14 cellular contexts compared by ENCODE assay signal in the genomic region with DNA sequence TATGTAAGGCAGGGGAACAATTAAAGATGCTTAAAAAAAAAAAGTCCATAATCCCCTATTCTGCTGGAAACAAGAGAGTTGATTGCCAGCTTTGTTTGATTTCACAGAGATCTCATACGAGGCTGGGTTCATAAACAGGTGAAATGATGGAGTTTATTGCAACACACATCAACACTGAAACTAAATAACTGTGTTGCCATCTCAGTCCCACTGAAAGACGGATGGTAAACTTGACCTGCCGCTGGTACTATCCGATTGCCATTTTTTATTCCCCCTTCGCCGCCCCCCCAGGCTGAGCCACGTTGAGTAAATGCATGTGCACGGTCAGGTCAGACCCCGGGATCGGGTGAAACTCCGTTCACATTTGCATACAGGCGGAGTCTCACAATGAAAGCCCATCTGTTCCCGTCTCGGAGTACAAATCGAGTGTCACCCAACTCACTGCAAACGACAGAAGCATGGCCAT.
DNase-seq lines count a peak whose midpoint lies in the region; ATAC-seq and TF ChIP-seq lines count a peak whose summit lies in the region.
"Had no signal": no experiment of that assay in that cellular context is flagged by ENCODE, and none has a peak within 500 bp of the region (broad histone marks: within the 10 kb centered on the region; RNA-seq: fewer than 3 reads in every experiment).

No MANE protein-coding gene starts in this region.

- H3K4me3 Mint-ChIP-seq in WTC11 (peak overlapping the region; percentile 52), nephron (peak overlapping the region; percentile 60 to 70 (median 68))
- H3K4me3 Mint-ChIP-seq: activated naive CD4-positive, alpha-beta T cell treated with anti-CD3 and anti-CD28 coated beads, Interleukin-2, amount 10 ng/mL, durations not matched to agents 7 days and 5 days; neural crest cell; T-helper 2 cell treated with Interferon-gamma antibody and Interleukin-4, amounts not matched to agents 5 μg/mL and 100 μg/mL, for 36 hours had no signal

- no peaks in the 10 kb centered on the region for H4K20me1 ChIP-seq in SK-N-SH (ENCODE audit: insufficient read depth)

- 16% methylated on average over 16 of the region's 16 CpGs for WGBS in SK-N-SH (ENCODE audit: low lambda C conversion rate)
- WGBS in prostate gland, result 21% methylated on average over 16 of the region's 16 CpGs

- H3K27ac ChIP-seq in HEK293 (ENCODE audit: extremely low read depth, low read depth, low read length), result no peak overlapping the region
- no peak overlapping the region for H3K27ac ChIP-seq in SK-N-SH (ENCODE audit: low read depth in 2 of 2, low read length in 1 of 2)
- H3K27ac ChIP-seq in prostate gland, result no peak overlapping the region
- H3K27ac ChIP-seq: KMS-11 had no signal

- H3K27me3 ChIP-seq in SK-N-SH (ENCODE audit: insufficient read depth), result peaks cover 47% of the 10 kb centered on the region
- H3K27me3 ChIP-seq in prostate gland (replicated peaks; ENCODE audit: insufficient read depth), result peaks cover 4% of the 10 kb centered on the region

- H3F3A ChIP-seq in SK-N-SH (replicated peaks; ENCODE audit: insufficient read depth), result no peaks in the 10 kb centered on the region

- POLR2A ChIA-PET in HEK293 (lab: Yijun Ruan, JAX), result no interaction called here
- POLR2A ChIA-PET in WTC11 (lab: Charles Lee), result interaction anchor here (0.6 kb wide), 1 partner anchor 67 kb away, joined by 5 read pairs; no protein-coding TSS in a partner anchor
- POLR2A ChIA-PET in SK-N-SH (lab: Yijun Ruan, JAX), result no interaction called here

- H3K9me3 ChIP-seq in HEK293 (ENCODE audit: control insufficient read depth, insufficient read depth, low read depth, low read length) (no peaks in the 10 kb centered on the region), SK-N-SH (no peaks in the 10 kb centered on the region), prostate gland (no peaks in the 10 kb centered on the region)

- intact Hi-C loops in prostate gland (cut with DNase I), result no loop called here

- TF ChIP-seq POLR2A in prostate gland (IDR thresholded peaks at IDR 0.05), result no peak

- no peak overlapping the region for H3K4me2 ChIP-seq in SK-N-SH
- H3K4me2 ChIP-seq: KMS-11 had no signal

- no peak for TF ChIP-seq EP300 in SK-N-SH (IDR thresholded peaks at IDR 0.05; ENCODE audit: borderline replicate concordance in 1 of 2, low read depth in 1 of 2, low read length in 1 of 2)

- no peaks in the 10 kb centered on the region for H3K79me2 ChIP-seq in SK-N-SH (ENCODE audit: insufficient read depth)

- H3K4me1 Mint-ChIP-seq in WTC11 (peaks cover 14% of the 10 kb centered on the region), nephron (peaks cover 28% of the 10 kb centered on the region)

- peak; percentile 89 for DNase-seq in NCI-H2107 (lab: John Stamatoyannopoulos, UW)
- peak; percentile 39 for DNase-seq in WTC11 (ENCODE audit: low spot score)
- DNase-seq in SK-N-SH, result no peak
- DNase-seq in prostate gland (ENCODE audit: low spot score), result no peak
- no peak for DNase-seq in EL
- DNase-seq in GM10266 (ENCODE audit: extremely low spot score), result no peak
- DNase-seq: activated naive CD4-positive, alpha-beta T cell treated with anti-CD3 and anti-CD28 coated beads, Interleukin-2, amount 10 ng/mL, durations not matched to agents 7 days and 5 days; C1 segment of cervical spinal cord; GOT3 had no signal

- H3K9me2 ChIP-seq in SK-N-SH, result no peaks in the 10 kb centered on the region

- no peak overlapping the region for H3K4me3 ChIP-seq in HEK293 (ENCODE audit: low read depth, low read length)
- no peak overlapping the region for H3K4me3 ChIP-seq in SK-N-SH (ENCODE audit: low read depth in 2 of 2, low read length in 1 of 2)
- no peak overlapping the region for H3K4me3 ChIP-seq in prostate gland

- peak; percentile 39 for ATAC-seq in WTC11

- H3K4me1 ChIP-seq in HEK293 (ENCODE audit: control insufficient read depth, insufficient read depth, low read length) (peaks cover 6% of the 10 kb centered on the region), SK-N-SH (ENCODE audit: control insufficient read depth in 1 of 2, insufficient read depth in 2 of 2, low read depth in 1 of 2, low read length in 1 of 2) (no peaks in the 10 kb centered on the region), prostate gland (replicated peaks) (no peaks in the 10 kb centered on the region)

- no peak overlapping the region for H2AFZ ChIP-seq in SK-N-SH (ENCODE audit: low read depth)

- TF ChIP-seq CTCF in HEK293 (tag by site-specific recombination; IDR thresholded peaks at IDR 0.05) (no peak), WTC11 (IDR thresholded peaks at IDR 0.05) (no peak), nephron (IDR thresholded peaks at IDR 0.05; ENCODE audit: unreplicated experiment in 3 of 3) (no peak), SK-N-SH (IDR thresholded peaks at IDR 0.05) (no peak), prostate gland (IDR thresholded peaks at IDR 0.05) (no peak), GM10266 (IDR thresholded peaks at IDR 0.05; ENCODE audit: control insufficient read depth, insufficient read depth, low read depth, missing control alignments) (no peak)

- peaks cover 18% of the 10 kb centered on the region for H3K27me3 Mint-ChIP-seq in WTC11 (ENCODE audit: low read depth)
- peaks cover 9% of the 10 kb centered on the region for H3K27me3 Mint-ChIP-seq in nephron (ENCODE audit: low read depth)
- H3K27me3 Mint-ChIP-seq: activated naive CD4-positive, alpha-beta T cell treated with anti-CD3 and anti-CD28 coated beads, Interleukin-2, amount 10 ng/mL, durations not matched to agents 7 days and 5 days had no signal

- no peak for TF ChIP-seq RAD21 in SK-N-SH (IDR thresholded peaks at IDR 0.05; ENCODE audit: low read length)

- CTCF ChIA-PET in HEK293 (lab: Yijun Ruan, JAX) (interaction anchor here (0.5 to 1.6 kb wide), 6 partner anchors 48 to 317 kb away, joined by 4 to 5 read pairs (median 4); a partner anchor contains a TSS), WTC11 (lab: Charles Lee) (no interaction called here), SK-N-SH (lab: Yijun Ruan, JAX) (no interaction called here)

- H3K27ac Mint-ChIP-seq in WTC11, result no peak overlapping the region
- peak overlapping the region; percentile 32 to 83 (median 70) for H3K27ac Mint-ChIP-seq in nephron
- H3K27ac Mint-ChIP-seq: activated naive CD4-positive, alpha-beta T cell treated with anti-CD3 and anti-CD28 coated beads, Interleukin-2, amount 10 ng/mL, durations not matched to agents 7 days and 5 days; T-helper 2 cell treated with Interferon-gamma antibody and Interleukin-4, amounts not matched to agents 5 μg/mL and 100 μg/mL, for 36 hours had no signal

- H3K9me3 Mint-ChIP-seq in WTC11 (no peaks in the 10 kb centered on the region), nephron (no peaks in the 10 kb centered on the region)
- H3K9me3 Mint-ChIP-seq: activated naive CD4-positive, alpha-beta T cell treated with anti-CD3 and anti-CD28 coated beads, Interleukin-2, amount 10 ng/mL, durations not matched to agents 7 days and 5 days; neural crest cell; T-helper 2 cell treated with Interferon-gamma antibody and Interleukin-4, amounts not matched to agents 5 μg/mL and 100 μg/mL, for 36 hours had no signal

- H3K36me3 Mint-ChIP-seq in WTC11 (no peaks in the 10 kb centered on the region), nephron (ENCODE audit: low read depth) (no peaks in the 10 kb centered on the region)

- H3K9ac ChIP-seq in SK-N-SH, result no peak overlapping the region
- H3K9ac ChIP-seq: KMS-11 had no signal

- H3K36me3 ChIP-seq in HEK293 (ENCODE audit: control insufficient read depth in 2 of 2, insufficient read depth in 1 of 2, low read length in 2 of 2) (no peaks in the 10 kb centered on the region), SK-N-SH (replicated peaks in 1 of 2; ENCODE audit: control insufficient read depth in 1 of 2, insufficient read depth in 2 of 2, low read length in 1 of 2) (no peaks in the 10 kb centered on the region), prostate gland (no peaks in the 10 kb centered on the region)

TF ChIP-seq in SK-N-SH, 30 proteins besides CTCF, POLR2A, EP300 and RAD21 (continues in another document):
- TF ChIP-seq TCF12 (IDR thresholded peaks at IDR 0.05) (no peak), FOXJ3 (CRISPR knock-in tag; IDR thresholded peaks at IDR 0.05) (no peak), CHD2 (IDR thresholded peaks at IDR 0.05; ENCODE audit: low read length, partially characterized antibody) (no peak), TAF1 (IDR thresholded peaks at IDR 0.05; ENCODE audit: borderline replicate concordance, low read depth, low read length) (no peak), FOXM1 (IDR thresholded peaks at IDR 0.05; ENCODE audit: low read depth) (no peak), GATA2 (CRISPR knock-in tag; IDR thresholded peaks at IDR 0.05) (no peak), NRF1 (IDR thresholded peaks at IDR 0.05; ENCODE audit: low read depth, low read length) (no peak), SIN3A (IDR thresholded peaks at IDR 0.05; ENCODE audit: borderline replicate concordance, low read depth, low read length) (no peak), NFIC (IDR thresholded peaks at IDR 0.05; ENCODE audit: borderline replicate concordance) (no peak)
- TF ChIP-seq, protein P1, sequence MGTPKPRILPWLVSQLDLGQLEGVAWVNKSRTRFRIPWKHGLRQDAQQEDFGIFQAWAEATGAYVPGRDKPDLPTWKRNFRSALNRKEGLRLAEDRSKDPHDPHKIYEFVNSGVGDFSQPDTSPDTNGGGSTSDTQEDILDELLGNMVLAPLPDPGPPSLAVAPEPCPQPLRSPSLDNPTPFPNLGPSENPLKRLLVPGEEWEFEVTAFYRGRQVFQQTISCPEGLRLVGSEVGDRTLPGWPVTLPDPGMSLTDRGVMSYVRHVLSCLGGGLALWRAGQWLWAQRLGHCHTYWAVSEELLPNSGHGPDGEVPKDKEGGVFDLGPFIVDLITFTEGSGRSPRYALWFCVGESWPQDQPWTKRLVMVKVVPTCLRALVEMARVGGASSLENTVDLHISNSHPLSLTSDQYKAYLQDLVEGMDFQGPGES (IDR thresholded peaks at IDR 0.05; ENCODE audit: low read depth, low read length), result no peak
- TF ChIP-seq, protein P2, sequence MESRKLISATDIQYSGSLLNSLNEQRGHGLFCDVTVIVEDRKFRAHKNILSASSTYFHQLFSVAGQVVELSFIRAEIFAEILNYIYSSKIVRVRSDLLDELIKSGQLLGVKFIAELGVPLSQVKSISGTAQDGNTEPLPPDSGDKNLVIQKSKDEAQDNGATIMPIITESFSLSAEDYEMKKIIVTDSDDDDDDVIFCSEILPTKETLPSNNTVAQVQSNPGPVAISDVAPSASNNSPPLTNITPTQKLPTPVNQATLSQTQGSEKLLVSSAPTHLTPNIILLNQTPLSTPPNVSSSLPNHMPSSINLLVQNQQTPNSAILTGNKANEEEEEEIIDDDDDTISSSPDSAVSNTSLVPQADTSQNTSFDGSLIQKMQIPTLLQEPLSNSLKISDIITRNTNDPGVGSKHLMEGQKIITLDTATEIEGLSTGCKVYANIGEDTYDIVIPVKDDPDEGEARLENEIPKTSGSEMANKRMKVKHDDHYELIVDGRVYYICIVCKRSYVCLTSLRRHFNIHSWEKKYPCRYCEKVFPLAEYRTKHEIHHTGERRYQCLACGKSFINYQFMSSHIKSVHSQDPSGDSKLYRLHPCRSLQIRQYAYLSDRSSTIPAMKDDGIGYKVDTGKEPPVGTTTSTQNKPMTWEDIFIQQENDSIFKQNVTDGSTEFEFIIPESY (IDR thresholded peaks at IDR 0.05; ENCODE audit: borderline replicate concordance, low read depth), result no peak

Comparison
In these comparisons a context has a peak if more than half of its experiments do, and no peak if none do; other contexts are left out.
1. DNase-seq: peak in NCI-H2107 (single experiment) and WTC11 (single experiment); none in SK-N-SH (single experiment), prostate gland (single experiment), EL (single experiment) and GM10266 (single experiment).